ENCODE assay signal across 29 cellular contexts in genomic region chr2:172109670-172110421, GRCh38. TPM values are rescaled to one million over a fixed set of nuclear protein-coding genes. Genes with fewer than 3 reads are reported as not detected.
A peak's percentile ranks its signal among the peaks of the same experiment; 100 is the strongest.
DNase-seq lines count a peak whose midpoint lies in the region; ATAC-seq, FAIRE-seq and TF ChIP-seq lines count a peak whose summit lies in the region.
"Had no signal": no experiment of that assay in that cellular context is flagged by ENCODE, and none has a peak within 500 bp of the region (broad histone marks: within the 10 kb centered on the region; RNA-seq: fewer than 3 reads in every experiment).

No MANE protein-coding gene starts in this region.

- H3K27ac ChIP-seq in H1 (ENCODE audit: low read depth, low read length) = no peak overlapping the region
- H3K27ac ChIP-seq: A549, esophagus squamous epithelium, PC-9, uterus had no signal

- no peak overlapping the region for H4K5ac ChIP-seq in H1 (ENCODE audit: insufficient read length, low read depth, low read length)

- H3K23ac ChIP-seq in H1 (ENCODE audit: insufficient read length) = no peak overlapping the region

- H3K36me3 ChIP-seq in H1 (ENCODE audit: control insufficient read depth in 2 of 4, insufficient read depth in 4 of 4, low read length in 3 of 4) = no peaks in the 10 kb centered on the region
- H3K36me3 ChIP-seq: esophagus squamous epithelium, uterus had no signal

- H3K79me2 ChIP-seq in H1 (ENCODE audit: control insufficient read depth in 1 of 2, insufficient read depth in 2 of 2, low read length in 2 of 2) = no peaks in the 10 kb centered on the region

- no peak overlapping the region for H3K56ac ChIP-seq in H1 (replicated peaks; ENCODE audit: insufficient read length, low read depth, low read length)

- no peak overlapping the region for H3K18ac ChIP-seq in H1 (ENCODE audit: extremely low read depth, low read length)

- H3K27me3 Mint-ChIP-seq in stimulated activated naive B cell treated with anti-CD40 and anti-IgM and Interleukin-4, amounts not matched to agents 10 μg/mL and 1 μg/mL and 100 μg/mL, for 72 hours = peaks cover 50 to 84% of the 10 kb centered on the region in 2 donors

- H3K4me3 ChIP-seq in H1 (ENCODE audit: extremely low read depth in 1 of 4, insufficient read depth in 2 of 4, low read depth in 3 of 4, low read length in 4 of 4) = peak overlapping the region in 3 of 4 experiments; percentile 23 to 55 (median 38); a peak in 7 of 8 replicates
- H3K4me3 ChIP-seq: A549, esophagus squamous epithelium, PC-9, uterus had no signal

- H2BK120ac ChIP-seq in H1 (replicated peaks; ENCODE audit: low read depth, low read length) = no peak overlapping the region

- H3K9me3 ChIP-seq in H1 (ENCODE audit: insufficient read depth in 2 of 2, low read depth in 1 of 2, low read length in 1 of 2) = no peaks in the 10 kb centered on the region
- H3K9me3 ChIP-seq: A549, esophagus squamous epithelium, uterus had no signal

- peaks cover 4 to 7% of the 10 kb centered on the region in 2 experiments for H4K20me1 ChIP-seq in H1 (replicated peaks in 1 of 2; ENCODE audit: control insufficient read depth in 1 of 2, insufficient read depth in 2 of 2, low read length in 2 of 2)

- WGBS in H1 (ENCODE audit: extremely low coverage in 1 of 2, insufficient coverage in 1 of 2, insufficient read length in 1 of 2, insufficient replicate concordance in 2 of 2, low coverage in 1 of 2, low lambda C conversion rate in 2 of 2, missing lambda C conversion rate in 1 of 2), 2 experiments = 7% methylated on average over 30 of the region's 30 CpGs; no CpG with 5 or more reads in 1 of the 2 experiments

- H3K23me2 ChIP-seq in H1 (ENCODE audit: low read depth, low read length) = peaks cover 8% of the 10 kb centered on the region; the same call in 1 of the 2 replicates

- no peak overlapping the region for H2BK5ac ChIP-seq in H1 (ENCODE audit: low read depth, low read length)

- peaks cover 54 to 71% (median 65%) of the 10 kb centered on the region in 4 experiments for H3K27me3 ChIP-seq in H1 (replicated peaks in 1 of 4; ENCODE audit: control insufficient read depth in 3 of 4, extremely low read depth in 1 of 4, insufficient read depth in 3 of 4, low read length in 3 of 4)

- TF ChIP-seq POLR2A in H1 (IDR thresholded peaks at IDR 0.05; ENCODE audit: control extremely low read depth in 1 of 2, low read depth in 2 of 2, low read length in 2 of 2) = no peak

- H4K91ac ChIP-seq in H1 (replicated peaks; ENCODE audit: insufficient read length, low read length) = no peak overlapping the region

- H3K4ac ChIP-seq in H1 (replicated peaks; ENCODE audit: insufficient read length, low read depth, low read length) = no peak overlapping the region

- peak; percentile 58 for DNase-seq in activated effector memory CD4-positive, alpha-beta T cell treated with anti-CD3 and anti-CD28 coated beads, Interleukin-2, amount 50 U/mL, for 16 hours
- no peak for DNase-seq in activated effector memory CD4-positive, alpha-beta T cell treated with Interleukin-2 at 50 U/mL for 16 hours
- peak in 1 of 2 experiments; percentile 65 for DNase-seq in H1 (ENCODE audit: low read depth in 1 of 2, low spot score in 2 of 2)
- DNase-seq in left kidney (ENCODE audit: low read depth, low spot score) = peak; percentile 31
- no peak for DNase-seq in stimulated activated naive B cell treated with anti-CD40 and anti-IgM and Interleukin-4, amounts not matched to agents 10 μg/mL and 1 μg/mL and 100 μg/mL, for 72 hours
- DNase-seq in DMS153 treated with DMSO at 0.1 percent for 48 hours (lab: John Stamatoyannopoulos, UW; ENCODE audit: unreplicated experiment) = no peak
- no peak for DNase-seq in NCI-H2196 treated with DMSO at 0.1 percent for 48 hours (lab: John Stamatoyannopoulos, UW; ENCODE audit: unreplicated experiment)
- DNase-seq: activated CD4-positive, alpha-beta T cell treated with anti-CD3 and anti-CD28 coated beads, Interleukin-2, amount 10 ng/mL, durations not matched to agents 7 days and 5 days; activated naive CD4-positive, alpha-beta T cell treated with anti-CD3 and anti-CD28 coated beads for 36 hours; aorta; EL; esophagus squamous epithelium; immature natural killer cell; Karpas-422; natural killer cell; NCI-H1105; NCI-H774; PC-9; SIG-M5; stimulated activated CD8-positive, alpha-beta memory T cell treated with anti-CD3 and anti-CD28 coated beads, Interleukin-4, amount 100 ng/mL, for 48 hours; substantia nigra; T-cell; uterus had no signal

- POLR2A ChIA-PET in H1 (lab: Charles Lee; ENCODE audit: partially characterized antibody) = interaction anchor here (1.0 to 16.0 kb wide), 2 partner anchors 8 to 22 kb away, joined by 5 to 184 read pairs; partner anchors contain the start of gene DLX1

- peaks cover 0 to 4% of the 10 kb centered on the region in 2 donors for H3K36me3 Mint-ChIP-seq in stimulated activated naive B cell treated with anti-CD40 and anti-IgM and Interleukin-4, amounts not matched to agents 10 μg/mL and 1 μg/mL and 100 μg/mL, for 72 hours
- H3K36me3 Mint-ChIP-seq: immature natural killer cell, memory B cell, natural killer cell, T-cell had no signal

- FAIRE-seq in H1 (lab: Jason Lieb, UNC) = no peak
- FAIRE-seq: A549 had no signal

- peak overlapping the region; percentile 81 for H3K27ac Mint-ChIP-seq in stimulated activated naive B cell treated with anti-CD40 and anti-IgM and Interleukin-4, amounts not matched to agents 10 μg/mL and 1 μg/mL and 100 μg/mL, for 72 hours
- H3K27ac Mint-ChIP-seq: activated CD4-positive, alpha-beta T cell treated with anti-CD3 and anti-CD28 coated beads, Interleukin-2, amount 10 ng/mL, durations not matched to agents 7 days and 5 days; activated naive CD4-positive, alpha-beta T cell treated with anti-CD3 and anti-CD28 coated beads for 36 hours; memory B cell; natural killer cell; progenitor cell of endocrine pancreas; T-cell had no signal

- no peak overlapping the region for H2AK5ac ChIP-seq in H1 (ENCODE audit: low read depth, low read length)

- CTCF ChIA-PET in H1 (lab: Charles Lee; ENCODE audit: partially characterized antibody) = interaction anchor here (1.4 to 6.0 kb wide), 3 partner anchors 19 to 511 kb away, joined by 4 to 64 read pairs (median 30); no protein-coding TSS in a partner anchor

- no peaks in the 10 kb centered on the region for H3K79me1 ChIP-seq in H1 (ENCODE audit: low read depth, low read length)

- peaks cover 4 to 25% (median 14%) of the 10 kb centered on the region in 4 experiments; a peak in 6 of 7 replicates for H3K4me1 ChIP-seq in H1 (replicated peaks in 1 of 4; ENCODE audit: control insufficient read depth in 3 of 4, insufficient read depth in 4 of 4, low read length in 3 of 4)
- H3K4me1 ChIP-seq: uterus had no signal

- TF ChIP-seq RAD21 in H1 (IDR thresholded peaks at IDR 0.05 in 1 of 2, conservative IDR thresholded peaks at IDR 0.05 in 1 of 2; ENCODE audit: low read depth in 2 of 2, low read length in 2 of 2) = no peak

- 0 out of 2 replicates have a peak overlapping the region, but pooled peaks have one; percentile 11 for H2BK12ac ChIP-seq in H1 (ENCODE audit: low read depth, low read length)

- H2AFZ ChIP-seq in H1 (ENCODE audit: low read length) = peak overlapping the region; percentile 67; the same call in 1 of the 2 replicates
- H2AFZ ChIP-seq: PC-9 had no signal

- H2BK15ac ChIP-seq in H1 (ENCODE audit: low read length) = no peak overlapping the region

- H3K9me3 Mint-ChIP-seq in stimulated activated naive B cell treated with anti-CD40 and anti-IgM and Interleukin-4, amounts not matched to agents 10 μg/mL and 1 μg/mL and 100 μg/mL, for 72 hours = peaks cover 0 to 3% of the 10 kb centered on the region in 2 donors
- H3K9me3 Mint-ChIP-seq: activated CD4-positive, alpha-beta T cell treated with anti-CD3 and anti-CD28 coated beads, Interleukin-2, amount 10 ng/mL, durations not matched to agents 7 days and 5 days; activated naive CD4-positive, alpha-beta T cell treated with anti-CD3 and anti-CD28 coated beads for 36 hours; central memory CD8-positive, alpha-beta T cell; immature natural killer cell; natural killer cell; T-cell had no signal

- peak overlapping the region; percentile 65 to 87 for H3K4me2 ChIP-seq in H1 (ENCODE audit: insufficient read depth in 1 of 2, low read depth in 2 of 2, low read length in 2 of 2)
- H3K4me2 ChIP-seq: A549, PC-9 had no signal

- H2BK20ac ChIP-seq in H1 (ENCODE audit: low read length) = peak overlapping the region; percentile 40; the same call in 1 of the 2 replicates

- H4K8ac ChIP-seq in H1 (ENCODE audit: extremely low read depth, insufficient read depth, low read length) = 0 out of 2 replicates have a peak overlapping the region, but pooled peaks have one; percentile 46

- no peak overlapping the region for H3K14ac ChIP-seq in H1 (ENCODE audit: insufficient read length)

- peaks cover 18 to 20% of the 10 kb centered on the region in 2 donors for H3K4me1 Mint-ChIP-seq in stimulated activated naive B cell treated with anti-CD40 and anti-IgM and Interleukin-4, amounts not matched to agents 10 μg/mL and 1 μg/mL and 100 μg/mL, for 72 hours
- H3K4me1 Mint-ChIP-seq: memory B cell had no signal

- H3K9ac ChIP-seq in H1 (replicated peaks in 1 of 4; ENCODE audit: extremely low read depth in 1 of 4, low read depth in 3 of 4, low read length in 3 of 4) = no peak overlapping the region

- H3K4me3 Mint-ChIP-seq in stimulated activated naive B cell treated with anti-CD40 and anti-IgM and Interleukin-4, amounts not matched to agents 10 μg/mL and 1 μg/mL and 100 μg/mL, for 72 hours = peak overlapping the region in 1 of 2 donors; percentile 13
- H3K4me3 Mint-ChIP-seq: activated CD4-positive, alpha-beta T cell treated with anti-CD3 and anti-CD28 coated beads, Interleukin-2, amount 10 ng/mL, durations not matched to agents 7 days and 5 days; activated naive CD4-positive, alpha-beta T cell treated with anti-CD3 and anti-CD28 coated beads for 36 hours; central memory CD8-positive, alpha-beta T cell; memory B cell; natural killer cell; T-cell had no signal

- TF ChIP-seq CTCF in H1 (IDR thresholded peaks at IDR 0.05; ENCODE audit: control extremely low read depth in 1 of 3, insufficient read depth in 1 of 3, low read depth in 1 of 3, low read length in 3 of 3) = no peak

- ATAC-seq in stimulated activated naive B cell treated with anti-CD40 and anti-IgM and Interleukin-4, amounts not matched to agents 10 μg/mL and 1 μg/mL and 100 μg/mL, for 72 hours (replicated peaks) = no peak
- no peak for ATAC-seq in HG02610 (IDR thresholded peaks at IDR 0.05; ENCODE audit: unreplicated experiment)
- ATAC-seq: A549, HCT116, natural killer cell, T-cell had no signal

- TF ChIP-seq EP300 in H1 (IDR thresholded peaks at IDR 0.05; ENCODE audit: borderline replicate concordance in 1 of 2, low read depth in 2 of 2, low read length in 2 of 2) = no peak

RNA-seq across cellular contexts. Expression of gene DLX2, which starts 7.1 kb away (rescaled TPM):
- total RNA-seq in H1 (2021; fragmentation: NEBNext Ultra II Directional; extraction: Animal tissue kit (Norgen Biotek cat#: 25700)) = 0.13 and 0.45 TPM in 2 replicates
- 0.05 TPM in 1 of 2 replicates, not detected in the other for polyA plus RNA-seq in H1 (2011; rRNA removed)
- polyA plus RNA-seq in H1 (2011; cell fraction: cytosol; rRNA removed) = not detected
- 0.56 TPM for polyA plus RNA-seq in H1 (2011; cell fraction: nucleus; rRNA removed)
- polyA plus RNA-seq in H1 (2012, experiment 1 of 2) = 0.11 TPM in 1 of 4 replicates, not detected in the others
- not detected for polyA plus RNA-seq in H1 (2012, experiment 2 of 2)
- 0.06 TPM for polyA plus RNA-seq in H1 (2013, experiment 1 of 2)
- polyA plus RNA-seq in H1 (2013, experiment 2 of 2) = 0.06 TPM
- polyA minus RNA-seq in H1 (2011; rRNA and poly(A)+ RNA removed) = not detected in 2 replicates
- not detected for polyA minus RNA-seq in H1 (2011; cell fraction: cytosol; rRNA and poly(A)+ RNA removed)
- polyA minus RNA-seq in H1 (2011; cell fraction: nucleus; rRNA and poly(A)+ RNA removed) = 0.50 TPM
- total RNA-seq: activated CD4-positive, alpha-beta T cell treated with anti-CD3 and anti-CD28 coated beads, Interleukin-2, amount 10 ng/mL, durations not matched to agents 7 days and 5 days; activated naive CD4-positive, alpha-beta T cell treated with anti-CD3 and anti-CD28 coated beads for 36 hours; aorta; esophagus squamous epithelium; uterus had no signal

RNA-seq across cellular contexts. Expression of gene DLX1, which starts 24.5 kb away (rescaled TPM):
- not detected in 2 replicates for total RNA-seq in H1 (2021; fragmentation: NEBNext Ultra II Directional; extraction: Animal tissue kit (Norgen Biotek cat#: 25700))
- 0.05 and 0.11 TPM in 2 replicates for polyA plus RNA-seq in H1 (2011; rRNA removed)
- 0.08 TPM for polyA plus RNA-seq in H1 (2011; cell fraction: cytosol; rRNA removed)
- 0.07 TPM for polyA plus RNA-seq in H1 (2011; cell fraction: nucleus; rRNA removed)
- polyA plus RNA-seq in H1 (2012, experiment 1 of 2) = not detected in 4 replicates
- polyA plus RNA-seq in H1 (2012, experiment 2 of 2) = not detected
- 0.04 TPM for polyA plus RNA-seq in H1 (2013, experiment 1 of 2)
- polyA plus RNA-seq in H1 (2013, experiment 2 of 2) = 0.22 TPM
- 0.19 TPM in 1 of 2 replicates, not detected in the other for polyA minus RNA-seq in H1 (2011; rRNA and poly(A)+ RNA removed)
- polyA minus RNA-seq in H1 (2011; cell fraction: cytosol; rRNA and poly(A)+ RNA removed) = not detected
- not detected for polyA minus RNA-seq in H1 (2011; cell fraction: nucleus; rRNA and poly(A)+ RNA removed)
- total RNA-seq: activated CD4-positive, alpha-beta T cell treated with anti-CD3 and anti-CD28 coated beads, Interleukin-2, amount 10 ng/mL, durations not matched to agents 7 days and 5 days; activated naive CD4-positive, alpha-beta T cell treated with anti-CD3 and anti-CD28 coated beads for 36 hours; esophagus squamous epithelium; natural killer cell; T-cell had no signal
- polyA plus RNA-seq: immature natural killer cell had no signal

Comparison
In these comparisons a context has a peak if more than half of its experiments do, and no peak if none do; other contexts are left out.
1. DNase-seq: peak in activated effector memory CD4-positive, alpha-beta T cell treated with anti-CD3 and anti-CD28 coated beads, Interleukin-2, amount 50 U/mL, for 16 hours (single experiment) and left kidney (single experiment); none in activated effector memory CD4-positive, alpha-beta T cell treated with Interleukin-2 at 50 U/mL for 16 hours (single experiment), stimulated activated naive B cell treated with anti-CD40 and anti-IgM and Interleukin-4, amounts not matched to agents 10 μg/mL and 1 μg/mL and 100 μg/mL, for 72 hours (single experiment), DMS153 treated with DMSO at 0.1 percent for 48 hours (single experiment) and NCI-H2196 treated with DMSO at 0.1 percent for 48 hours (single experiment).